1 cellular context compared by ENCODE assay signal in genomic region chr4:29423836-29424721, GRCh38.
TF ChIP-seq lines count a peak whose summit lies in the region.

No MANE protein-coding gene starts in this region.

TF ChIP-seq in WTC11, 78 proteins besides CTCF, POLR2A, EP300 and RAD21 (continued from another document):
- TF ChIP-seq E2F4 (CRISPR knock-in tag; IDR thresholded peaks at IDR 0.05; ENCODE audit: borderline replicate concordance, low read depth) (no peak), ZBTB21 (CRISPR knock-in tag; IDR thresholded peaks at IDR 0.05; ENCODE audit: borderline replicate concordance) (no peak), FOXJ3 (CRISPR knock-in tag; IDR thresholded peaks at IDR 0.05; ENCODE audit: borderline replicate concordance) (no peak)
TF ChIP-seq in WTC11: peak in this region for 0.
